ENCODE assay signal across 21 cellular contexts in genomic region chr7:30231271-30231670, GRCh38. TPM values are rescaled to one million over a fixed set of nuclear protein-coding genes. Genes with fewer than 3 reads are reported as not detected.
DNase-seq lines count a peak whose midpoint lies in the region; ATAC-seq, FAIRE-seq and TF ChIP-seq lines count a peak whose summit lies in the region.
"Had no signal": no experiment of that assay in that cellular context is flagged by ENCODE, and none has a peak within 500 bp of the region (broad histone marks: within the 10 kb centered on the region; RNA-seq: fewer than 3 reads in every experiment).

No MANE protein-coding gene starts in this region.

- H3K4me3 ChIP-seq in AG10803 (ENCODE audit: low read length) = no peak overlapping the region
- H3K4me3 ChIP-seq in BLaER1 treated with 17β-estradiol and CSF1 and Interleukin-3, amounts not matched to agents 10 nM and 100 nM = no peak overlapping the region

- intact Hi-C loops in left colon (cut with DNase I, micrococcal nuclease) = no loop called here

- peaks cover 2% of the 10 kb centered on the region for H3K36me3 Mint-ChIP-seq in osteocyte (ENCODE audit: unreplicated experiment)
- H3K36me3 Mint-ChIP-seq: CD14-positive monocyte; CD4-positive, alpha-beta memory T cell had no signal

- H3K27ac ChIP-seq in BLaER1 treated with 17β-estradiol and CSF1 and Interleukin-3, amounts not matched to agents 10 nM and 100 nM = no peak overlapping the region
- H3K27ac ChIP-seq: HL-60 had no signal

- no peaks in the 10 kb centered on the region for H4K20me1 ChIP-seq in BLaER1 treated with 17β-estradiol and CSF1 and Interleukin-3, amounts not matched to agents 10 nM and 100 nM

- peaks cover 31% of the 10 kb centered on the region for H3K27me3 Mint-ChIP-seq in osteocyte (ENCODE audit: unreplicated experiment)
- H3K27me3 Mint-ChIP-seq: IgD-negative memory B cell had no signal

- no peak overlapping the region for H3K27ac Mint-ChIP-seq in osteocyte (ENCODE audit: unreplicated experiment)
- H3K27ac Mint-ChIP-seq: CD4-positive, alpha-beta memory T cell; HFFc6; IgD-negative memory B cell had no signal

- TF ChIP-seq CTCF in AG10803 (conservative IDR thresholded peaks at IDR 0.05; ENCODE audit: low read length) (no peak), osteocyte (IDR thresholded peaks at IDR 0.05) (no peak), D721Med (IDR thresholded peaks at IDR 0.05; ENCODE audit: insufficient read depth, missing control alignments) (no peak)

- no peak for FAIRE-seq in D721Med (lab: Jason Lieb, UNC)
- FAIRE-seq: G401.6, GM12892, GM18507 had no signal

- H3K4me1 ChIP-seq in BLaER1 treated with 17β-estradiol and CSF1 and Interleukin-3, amounts not matched to agents 10 nM and 100 nM = peaks cover 17 to 63% (median 23%) of the 10 kb centered on the region in 10 experiments
- H3K4me1 ChIP-seq: BE2C had no signal

- H3K9ac ChIP-seq in BLaER1 treated with 17β-estradiol and CSF1 and Interleukin-3, amounts not matched to agents 10 nM and 100 nM = no peak overlapping the region

- no peaks in the 10 kb centered on the region for H3K9me3 Mint-ChIP-seq in osteocyte (ENCODE audit: unreplicated experiment)
- H3K9me3 Mint-ChIP-seq: HFFc6, IgD-negative memory B cell had no signal

- H3K9me3 ChIP-seq in BLaER1 treated with 17β-estradiol and CSF1 and Interleukin-3, amounts not matched to agents 10 nM and 100 nM (replicated peaks in 1 of 11) = peaks cover 0 to 6% (median 0%) of the 10 kb centered on the region in 11 experiments; a peak in 2 of 22 replicates
- H3K9me3 ChIP-seq: BE2C had no signal

- no peak overlapping the region for H3K4me3 Mint-ChIP-seq in osteocyte (ENCODE audit: unreplicated experiment)
- H3K4me3 Mint-ChIP-seq: CD14-positive monocyte; CD4-positive, alpha-beta memory T cell; HFFc6; IgD-negative memory B cell had no signal

- H3K4me2 ChIP-seq in BLaER1 treated with 17β-estradiol and CSF1 and Interleukin-3, amounts not matched to agents 10 nM and 100 nM = peak overlapping the region; percentile 18 to 62 (median 31); a peak in 21 of 22 replicates

- ATAC-seq in left colon = no peak
- ATAC-seq: HCT116 had no signal

- H3K27me3 ChIP-seq in BLaER1 treated with 17β-estradiol and CSF1 and Interleukin-3, amounts not matched to agents 10 nM and 100 nM = no peaks in the 10 kb centered on the region

- DNase-seq in AG10803 (ENCODE audit: low read depth) = peak; percentile 25
- DNase-seq in SW480 (ENCODE audit: low spot score) = peak; percentile 91
- peak; percentile 15 for DNase-seq in osteocyte (ENCODE audit: extremely low spot score, unreplicated experiment)
- DNase-seq in left colon = no peak
- no peak for DNase-seq in D721Med (ENCODE audit: insufficient read length, low spot score)
- DNase-seq in occipital lobe (lab: John Stamatoyannopoulos, UW) = no peak
- DNase-seq: BE2C; CD4-positive, alpha-beta memory T cell; DND-41; GOT3; H7; HFFc6; KBM-7 had no signal

- peaks cover 2% of the 10 kb centered on the region for H3K4me1 Mint-ChIP-seq in osteocyte (ENCODE audit: unreplicated experiment)
- H3K4me1 Mint-ChIP-seq: CD4-positive, alpha-beta memory T cell had no signal

- no peaks in the 10 kb centered on the region for H3K36me3 ChIP-seq in BLaER1 treated with 17β-estradiol and CSF1 and Interleukin-3, amounts not matched to agents 10 nM and 100 nM
- H3K36me3 ChIP-seq: BE2C had no signal

RNA-seq across cellular contexts. Expression of gene ZNRF2, which starts 53.1 kb away (rescaled TPM):
- 6.8 TPM in 2 replicates for total RNA-seq in osteocyte
- 10 to 100 TPM; 50.3 TPM for total RNA-seq in left colon
- 76.6 TPM for total RNA-seq in occipital lobe

Comparison
In these comparisons a context has a peak if more than half of its experiments do, and no peak if none do; other contexts are left out.
1. DNase-seq: peak in AG10803 (single experiment), SW480 (single experiment) and osteocyte (single experiment); none in left colon (0 of 2), D721Med (single experiment) and occipital lobe (single experiment).